ENCODE assay signal across 16 cellular contexts in the genomic region with DNA sequence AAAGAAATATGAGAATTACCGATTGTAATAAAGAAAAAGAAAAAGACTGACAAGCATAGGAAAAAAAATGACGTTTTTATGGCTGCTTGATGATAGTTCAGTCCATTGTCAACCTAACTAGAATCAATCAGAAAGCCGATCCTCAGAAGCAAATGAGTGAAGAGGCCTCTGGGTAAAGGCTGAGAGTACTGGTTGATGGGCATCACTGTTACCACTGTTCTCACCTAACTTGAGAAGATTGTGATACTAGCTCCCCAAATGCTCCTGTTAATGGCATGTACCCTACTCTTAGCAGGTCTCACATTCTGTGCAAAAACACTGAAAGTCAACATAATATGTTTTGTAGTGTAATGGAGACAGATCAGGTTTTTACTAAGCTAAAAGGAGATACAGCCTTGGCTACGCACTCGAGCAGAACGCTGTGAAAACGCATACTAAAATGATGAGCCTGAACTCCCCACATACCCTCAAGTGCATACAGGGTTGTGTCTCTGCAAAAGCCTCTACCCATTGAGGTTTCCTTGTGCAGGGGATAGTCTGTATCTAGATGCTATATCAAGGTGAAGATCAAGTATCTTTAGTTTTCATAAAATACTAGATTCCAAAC.
DNase-seq lines count a peak whose midpoint lies in the region; ATAC-seq and TF ChIP-seq lines count a peak whose summit lies in the region.
"Had no signal": no experiment of that assay in that cellular context is flagged by ENCODE, and none has a peak within 500 bp of the region (broad histone marks: within the 10 kb centered on the region; RNA-seq: fewer than 3 reads in every experiment).

No MANE protein-coding gene starts in this region.

- H3K27me3 Mint-ChIP-seq in activated CD4-positive, alpha-beta memory T cell treated with anti-CD3 and anti-CD28 coated beads for 36 hours, result no peaks in the 10 kb centered on the region
- H3K27me3 Mint-ChIP-seq in naive B cell, result no peaks in the 10 kb centered on the region

- CTCF ChIA-PET in activated CD4-positive, alpha-beta memory T cell treated with anti-CD3 and anti-CD28 coated beads for 36 hours (lab: Charles Lee), result no interaction called here

- H3K4me3 Mint-ChIP-seq in activated CD4-positive, alpha-beta memory T cell treated with anti-CD3 and anti-CD28 coated beads for 36 hours, result no peak overlapping the region
- peak overlapping the region in 6 of 8 donors; percentile 22 to 82 (median 62) for H3K4me3 Mint-ChIP-seq in naive B cell

- peak; percentile 39 for ATAC-seq in GM19328 (IDR thresholded peaks at IDR 0.05; ENCODE audit: unreplicated experiment)
- ATAC-seq in naive B cell (ENCODE audit: low read depth in 2 of 2), result no peak
- ATAC-seq in HG03280 (IDR thresholded peaks at IDR 0.05; ENCODE audit: unreplicated experiment), result no peak
- no peak for ATAC-seq in GM18498 (IDR thresholded peaks at IDR 0.05; ENCODE audit: unreplicated experiment)
- ATAC-seq: left cardiac atrium had no signal

- no peaks in the 10 kb centered on the region for H3K36me3 Mint-ChIP-seq in activated CD4-positive, alpha-beta memory T cell treated with anti-CD3 and anti-CD28 coated beads for 36 hours
- peaks cover 0 to 8% of the 10 kb centered on the region in 2 donors for H3K36me3 Mint-ChIP-seq in naive B cell
- H3K36me3 Mint-ChIP-seq: CD14-positive monocyte had no signal

- no peaks in the 10 kb centered on the region for H3K27me3 ChIP-seq in DOHH2 (ENCODE audit: control insufficient read depth, low read length)
- H3K27me3 ChIP-seq: brain microvascular endothelial cell, dorsolateral prefrontal cortex, tibial nerve had no signal

- H3K4me1 ChIP-seq in DOHH2 (ENCODE audit: control insufficient read depth, low read length), result peaks cover 73% of the 10 kb centered on the region

- H3K27ac ChIP-seq in DOHH2 (ENCODE audit: low read depth, low read length), result peak overlapping the region; percentile 96
- H3K27ac ChIP-seq: brain microvascular endothelial cell had no signal

- H3K4me2 ChIP-seq in DOHH2 (ENCODE audit: low read length), result peak overlapping the region; percentile 97

- TF ChIP-seq CTCF in DOHH2 (IDR thresholded peaks at IDR 0.05; ENCODE audit: low read depth, low read length, poor library complexity, severe bottlenecking), result no peak

- POLR2A ChIA-PET in activated CD4-positive, alpha-beta memory T cell treated with anti-CD3 and anti-CD28 coated beads for 36 hours (lab: Charles Lee), result no interaction called here

- no peaks in the 10 kb centered on the region for H3K9me3 Mint-ChIP-seq in activated CD4-positive, alpha-beta memory T cell treated with anti-CD3 and anti-CD28 coated beads for 36 hours
- H3K9me3 Mint-ChIP-seq in naive B cell, result no peaks in the 10 kb centered on the region
- H3K9me3 Mint-ChIP-seq: CD14-positive monocyte had no signal

- H3K4me3 ChIP-seq in DOHH2 (ENCODE audit: low read length), result peak overlapping the region; percentile 72
- H3K4me3 ChIP-seq: tibial nerve had no signal

- H3F3A ChIP-seq in DOHH2 (ENCODE audit: control insufficient read depth, insufficient read depth), result peaks cover 25% of the 10 kb centered on the region

- peak overlapping the region; percentile 90 for H3K27ac Mint-ChIP-seq in activated CD4-positive, alpha-beta memory T cell treated with anti-CD3 and anti-CD28 coated beads for 36 hours
- H3K27ac Mint-ChIP-seq in naive B cell, result peak overlapping the region; percentile 46 to 96 (median 78)

- H3K9me3 ChIP-seq in DOHH2 (ENCODE audit: control insufficient read depth, insufficient read depth, low read length), result no peaks in the 10 kb centered on the region
- H3K9me3 ChIP-seq: tibial nerve had no signal

- H3K79me2 ChIP-seq in DOHH2 (ENCODE audit: control insufficient read depth, low read length), result peaks cover 21% of the 10 kb centered on the region

- DNase-seq in activated CD4-positive, alpha-beta memory T cell treated with anti-CD3 and anti-CD28 coated beads for 36 hours, result no peak
- DNase-seq in naive B cell (no peak), NCI-H446 (lab: John Stamatoyannopoulos, UW) (no peak)
- DNase-seq: dorsolateral prefrontal cortex, H7, KG1, left cardiac atrium, NCI-H1417 treated with DMSO at 0.1 percent for 48 hours, NCI-H226 had no signal

- no peaks in the 10 kb centered on the region for H3K36me3 ChIP-seq in DOHH2 (ENCODE audit: control insufficient read depth, low read length)
- H3K36me3 ChIP-seq: brain microvascular endothelial cell, tibial nerve had no signal

- H4K20me1 ChIP-seq in DOHH2 (ENCODE audit: control insufficient read depth, insufficient read depth, low read depth, low read length), result no peaks in the 10 kb centered on the region

- intact Hi-C loops in activated CD4-positive, alpha-beta memory T cell treated with anti-CD3 and anti-CD28 coated beads for 36 hours (cut with micrococcal nuclease), result loop anchor here (5.0 kb wide), 2 partner anchors 615 to 795 kb away; partner anchors contain the start of genes CNST and TFB2M

- H3K4me1 Mint-ChIP-seq in activated CD4-positive, alpha-beta memory T cell treated with anti-CD3 and anti-CD28 coated beads for 36 hours (ENCODE audit: low read depth), result peaks cover 16% of the 10 kb centered on the region
- H3K4me1 Mint-ChIP-seq in naive B cell, result peaks cover 14 to 25% (median 22%) of the 10 kb centered on the region in 3 donors

- H3K9me2 ChIP-seq in DOHH2 (replicated peaks; ENCODE audit: control insufficient read depth, low read length), result no peaks in the 10 kb centered on the region
